In genomic region chr18:46071615-46071893, GRCh38 we compare ENCODE assay signal across 8 cellular contexts. TPM values are rescaled to one million over a fixed set of nuclear protein-coding genes. Genes with fewer than 3 reads are reported as not detected.
DNase-seq lines count a peak whose midpoint lies in the region; ATAC-seq and TF ChIP-seq lines count a peak whose summit lies in the region.

No MANE protein-coding gene starts in this region.

- TF ChIP-seq EP300 in stomach (IDR thresholded peaks at IDR 0.05): no peak

- peak overlapping the region; percentile 70 to 94 (median 90) for H3K4me3 ChIP-seq in stomach

- CTCF ChIA-PET in Calu3 (lab: Charles Lee): no interaction called here

- peaks cover 31% of the 10 kb centered on the region for H3K36me3 Mint-ChIP-seq in Calu3 (ENCODE audit: insufficient read depth, unreplicated experiment)
- no peaks in the 10 kb centered on the region for H3K36me3 Mint-ChIP-seq in activated naive CD8-positive, alpha-beta T cell
- no peaks in the 10 kb centered on the region for H3K36me3 Mint-ChIP-seq in immature natural killer cell

- ATAC-seq in HG02943 (IDR thresholded peaks at IDR 0.05; ENCODE audit: low read depth, unreplicated experiment): peak; percentile 26
- no peak for ATAC-seq in GM18858 (IDR thresholded peaks at IDR 0.05; ENCODE audit: unreplicated experiment)

- H3K9me3 Mint-ChIP-seq in Calu3 (ENCODE audit: low read depth, unreplicated experiment) (no peaks in the 10 kb centered on the region), immature natural killer cell (no peaks in the 10 kb centered on the region)
- H3K9me3 Mint-ChIP-seq in activated naive CD8-positive, alpha-beta T cell (ENCODE audit: low read depth): no peaks in the 10 kb centered on the region

- BruUV-seq in Calu3 (replicated peaks; lab: Mats Ljungman, UMichigan): no TSS peak

- H3K27me3 Mint-ChIP-seq in Calu3 (ENCODE audit: unreplicated experiment) (no peaks in the 10 kb centered on the region), immature natural killer cell (ENCODE audit: low read depth in 3 of 3) (peaks cover 0 to 3% (median 0%) of the 10 kb centered on the region in 3 donors)
- no peaks in the 10 kb centered on the region for H3K27me3 Mint-ChIP-seq in activated naive CD8-positive, alpha-beta T cell

- no peaks in the 10 kb centered on the region for H3K36me3 ChIP-seq in stomach

- peak overlapping the region; percentile 64 for H3K4me3 Mint-ChIP-seq in Calu3 (ENCODE audit: low read depth, unreplicated experiment)
- H3K4me3 Mint-ChIP-seq in activated naive CD8-positive, alpha-beta T cell: peak overlapping the region; percentile 87
- H3K4me3 Mint-ChIP-seq in immature natural killer cell: peak overlapping the region; percentile 80 to 89 (median 84)

- intact Hi-C loops in Calu3 (cut with micrococcal nuclease; ENCODE audit: unreplicated experiment) (loop anchor here (5.0 kb wide), 3 partner anchors 79 to 404 kb away; no protein-coding TSS in a partner anchor), stomach (cut with DNase I; ENCODE audit: low total_unique reads) (loop anchor here (10.0 kb wide), 1 partner anchor 107 kb away; the partner anchor contains the start of gene EPG5)

- no peaks in the 10 kb centered on the region for H3K27me3 ChIP-seq in stomach

- peaks cover 17 to 57% (median 39%) of the 10 kb centered on the region in 4 donors for H3K4me1 ChIP-seq in stomach

- H3K27ac Mint-ChIP-seq in Calu3 (ENCODE audit: unreplicated experiment): no peak overlapping the region
- H3K27ac Mint-ChIP-seq in activated naive CD8-positive, alpha-beta T cell: peak overlapping the region; percentile 68
- peak overlapping the region; percentile 64 to 89 (median 72) for H3K27ac Mint-ChIP-seq in immature natural killer cell

- TF ChIP-seq POLR2A in stomach (IDR thresholded peaks at IDR 0.05): no peak

- no peak for DNase-seq in Calu3
- DNase-seq in immature natural killer cell: peak in 2 of 3 donors; percentile 11 to 25
- DNase-seq in stomach: no peak
- DNase-seq in OCI-M2 (lab: John Stamatoyannopoulos, UW; ENCODE audit: unreplicated experiment): no peak
- no peak for DNase-seq in COR-L47 (lab: John Stamatoyannopoulos, UW)

- WGBS in stomach, 5 donors: 0 to 1% (median 1%) methylated on average over 9 to 17 of the region's 17 CpGs; no CpG with 5 or more reads in 1 of the 5 donors

- H3K9me3 ChIP-seq in stomach: no peaks in the 10 kb centered on the region

- TF ChIP-seq CTCF in Calu3 (IDR thresholded peaks at IDR 0.05; ENCODE audit: unreplicated experiment) (no peak), stomach (IDR thresholded peaks at IDR 0.05) (no peak)

- H3K4me1 Mint-ChIP-seq in Calu3 (ENCODE audit: low read depth, unreplicated experiment): peaks cover 24% of the 10 kb centered on the region
- peaks cover 36% of the 10 kb centered on the region for H3K4me1 Mint-ChIP-seq in activated naive CD8-positive, alpha-beta T cell (ENCODE audit: low read depth)
- H3K4me1 Mint-ChIP-seq in immature natural killer cell: peaks cover 55% of the 10 kb centered on the region in 2 donors

- H3K27ac ChIP-seq in stomach: peak overlapping the region; percentile 71 to 85 (median 76)

RNA-seq across cellular contexts. Expression of gene PSTPIP2, which starts 0.5 kb away (rescaled TPM):
- 2.6 TPM in 2 replicates for total RNA-seq in Calu3 (2022)
- 10 to 100 TPM; 27.7 to 37.7 (median 31.6) TPM for polyA plus RNA-seq in immature natural killer cell
- 1 to 10 TPM; 1.2 to 7.8 (median 2.9) TPM for total RNA-seq in stomach
- polyA plus RNA-seq in stomach: 10 to 100 TPM in 1 of 3 donors, 1 to 10 TPM in 2; 6.6 to 11.0 (median 9.2) TPM

RNA-seq across cellular contexts. Expression of gene ATP5F1A, which starts 26.5 kb away (rescaled TPM):
- total RNA-seq in Calu3 (2022) (358 and 374 TPM in 2 replicates), stomach (100 to 1,000 TPM in 4 of 5 donors, 10 to 100 TPM in 1; 82.9 to 631 (median 583) TPM)
- polyA plus RNA-seq in immature natural killer cell (100 to 1,000 TPM; 429 to 774 (median 468) TPM), stomach (100 to 1,000 TPM; 275 to 406 (median 372) TPM)

RNA-seq across cellular contexts. Expression of gene HAUS1, which starts 32.6 kb away (rescaled TPM):
- total RNA-seq in Calu3 (2022) (33.5 and 35.7 TPM in 2 replicates), stomach (10 to 100 TPM in 2 of 5 donors, 1 to 10 TPM in 2, not detected in 1; 2.2 to 32.3 (median 16.7) TPM)
- polyA plus RNA-seq in immature natural killer cell (10 to 100 TPM; 33.3 to 54.1 (median 44.3) TPM), stomach (10 to 100 TPM; 23.5 to 32.1 (median 28.6) TPM)

Comparison
In these comparisons a context has a peak if more than half of its experiments do, and no peak if none do; other contexts are left out.
1. DNase-seq: peak in immature natural killer cell (2 of 3); none in Calu3 (single experiment), stomach (single experiment), OCI-M2 (single experiment) and COR-L47 (single experiment).
2. Peak in every context shown above with its lines, with median percentiles within 50 percentile points of each other: H3K4me3 Mint-ChIP-seq.